Comparison of ENCODE assay signal across 13 cellular contexts in the genomic region with DNA sequence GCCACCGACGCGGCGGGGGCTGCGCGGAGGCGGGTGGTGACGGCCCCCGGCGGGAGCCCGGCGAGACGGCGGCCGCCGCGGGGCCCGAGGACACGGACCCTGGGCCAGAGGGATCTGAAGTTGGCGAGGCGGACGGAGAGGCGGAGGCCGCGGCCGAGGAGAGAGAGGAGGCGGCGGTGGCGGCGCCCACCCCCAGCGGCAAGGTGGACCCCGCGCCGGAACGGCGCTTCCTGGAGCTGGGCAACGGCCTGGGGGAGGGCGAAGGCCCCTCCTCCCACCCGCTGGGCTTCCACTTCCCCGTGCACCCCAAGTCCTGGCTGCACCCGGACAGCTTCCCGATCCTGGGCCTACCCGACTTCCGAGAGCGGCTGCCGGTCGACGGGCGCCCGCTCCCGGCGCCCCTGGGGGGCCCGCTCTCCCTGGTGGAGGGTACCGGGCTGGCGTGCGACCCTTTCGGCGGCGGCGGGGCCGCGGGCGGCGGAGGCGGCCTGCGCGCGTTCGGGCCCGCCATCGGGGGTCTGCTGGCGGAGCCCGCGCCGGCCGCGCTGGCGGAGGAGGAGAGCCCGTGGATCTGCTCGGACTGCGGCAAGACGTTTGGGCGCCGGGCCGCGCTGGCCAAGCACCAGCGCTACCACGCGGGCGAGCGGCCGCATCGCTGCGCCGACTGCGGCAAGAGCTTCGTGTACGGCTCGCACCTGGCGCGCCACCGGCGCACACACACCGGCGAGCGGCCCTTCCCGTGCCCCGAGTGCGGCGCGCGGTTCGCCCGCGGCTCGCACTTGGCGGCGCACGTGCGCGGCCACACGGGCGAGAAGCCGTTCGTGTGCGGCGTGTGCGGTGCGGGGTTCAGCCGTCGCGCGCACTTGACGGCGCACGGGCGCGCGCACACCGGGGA. TPM values are rescaled to one million over a fixed set of nuclear protein-coding genes. Genes with fewer than 3 reads are reported as not detected.
DNase-seq lines count a peak whose midpoint lies in the region; ATAC-seq and TF ChIP-seq lines count a peak whose summit lies in the region.
"Had no signal": no experiment of that assay in that cellular context is flagged by ENCODE, and none has a peak within 500 bp of the region (broad histone marks: within the 10 kb centered on the region; RNA-seq: fewer than 3 reads in every experiment).

No MANE protein-coding gene starts in this region.

- no peaks in the 10 kb centered on the region for H3K27me3 ChIP-seq in osteoblast (ENCODE audit: insufficient read depth, low read length)

- H3K27me3 Mint-ChIP-seq in stimulated activated naive CD8-positive, alpha-beta T cell treated with anti-CD3 and anti-CD28 coated beads, Interleukin-15, amount 100 ng/mL, for 72 hours = no peaks in the 10 kb centered on the region
- no peaks in the 10 kb centered on the region for H3K27me3 Mint-ChIP-seq in WTC11 (ENCODE audit: low read depth)

- POLR2A ChIA-PET in WTC11 (lab: Charles Lee) = interaction anchor here (0.6 kb wide), 1 partner anchor 994 kb away, joined by 7 read pairs; no protein-coding TSS in a partner anchor

- no peak for DNase-seq in stimulated activated naive CD8-positive, alpha-beta T cell treated with anti-CD3 and anti-CD28 coated beads, Interleukin-15, amount 100 ng/mL, for 72 hours
- DNase-seq in stimulated activated naive CD8-positive, alpha-beta T cell treated with anti-CD3 and anti-CD28 coated beads, Interleukin-15, Interleukin-2, amounts not matched to agents 100 U/mL and 50 U/mL, for 24 hours = no peak
- DNase-seq in WTC11 (ENCODE audit: low spot score) (peak; percentile 8), osteoblast (ENCODE audit: insufficient read length, low spot score, missing footprints) (peak; percentile 88), Ammon's horn (ENCODE audit: low spot score) (no peak), kidney glomerular epithelial cell (lab: John Stamatoyannopoulos, UW) (no peak)
- DNase-seq in stimulated activated CD4-positive, alpha-beta T cell treated with anti-CD3 and anti-CD28 coated beads, Interleukin-4, amount 100 ng/mL, for 4 hours = no peak
- DNase-seq: ACHN, NCI-H1436 treated with DMSO at 0.1 percent for 48 hours, NCI-H2081, NCI-H510A treated with DMSO at 0.1 percent for 48 hours, SIG-M5 had no signal

- H3K4me3 ChIP-seq in osteoblast (ENCODE audit: insufficient read depth, low read length) = no peak overlapping the region

- H3K9me3 ChIP-seq in osteoblast (ENCODE audit: low read depth, low read length) = no peaks in the 10 kb centered on the region

- no peaks in the 10 kb centered on the region for H3K79me2 ChIP-seq in osteoblast (ENCODE audit: insufficient read depth, low read length)

- no peak overlapping the region for H2AFZ ChIP-seq in osteoblast (ENCODE audit: low read length)

- CTCF ChIA-PET in WTC11 (lab: Charles Lee) = no interaction called here

- H3K36me3 ChIP-seq in osteoblast (ENCODE audit: insufficient read depth, low read length) = peaks cover 14% of the 10 kb centered on the region

- H3K4me2 ChIP-seq in osteoblast (ENCODE audit: insufficient read depth, low read length) = no peak overlapping the region

- peaks cover 7% of the 10 kb centered on the region for H3K4me1 Mint-ChIP-seq in stimulated activated naive CD8-positive, alpha-beta T cell treated with anti-CD3 and anti-CD28 coated beads, Interleukin-15, amount 100 ng/mL, for 72 hours
- H3K4me1 Mint-ChIP-seq in WTC11 = peaks cover 3% of the 10 kb centered on the region; the same call in 1 of the 2 replicates

- peak; percentile 51 for ATAC-seq in stimulated activated naive CD8-positive, alpha-beta T cell treated with anti-CD3 and anti-CD28 coated beads, Interleukin-15, amount 100 ng/mL, for 72 hours
- no peak for ATAC-seq in stimulated activated naive CD8-positive, alpha-beta T cell treated with anti-CD3 and anti-CD28 coated beads, Interleukin-15, Interleukin-2, amounts not matched to agents 100 U/mL and 50 U/mL, for 24 hours
- no peak for ATAC-seq in WTC11
- ATAC-seq: HCT116 had no signal

- H3K4me3 Mint-ChIP-seq in stimulated activated naive CD8-positive, alpha-beta T cell treated with anti-CD3 and anti-CD28 coated beads, Interleukin-15, amount 100 ng/mL, for 72 hours = no peak overlapping the region
- no peak overlapping the region for H3K4me3 Mint-ChIP-seq in WTC11

- TF ChIP-seq CTCF in WTC11 (IDR thresholded peaks at IDR 0.05) = no peak
- TF ChIP-seq CTCF in osteoblast (IDR thresholded peaks at IDR 0.05; ENCODE audit: extremely low read depth, low read depth, low read length) = no peak

- H3K4me1 ChIP-seq in osteoblast (ENCODE audit: insufficient read depth, low read length) = no peaks in the 10 kb centered on the region

- no peak overlapping the region for H3K27ac ChIP-seq in osteoblast (ENCODE audit: low read depth, low read length)

- no peak overlapping the region for H3K27ac Mint-ChIP-seq in stimulated activated naive CD8-positive, alpha-beta T cell treated with anti-CD3 and anti-CD28 coated beads, Interleukin-15, amount 100 ng/mL, for 72 hours
- no peak overlapping the region for H3K27ac Mint-ChIP-seq in WTC11

- H3K36me3 Mint-ChIP-seq in WTC11 = peaks cover 8% of the 10 kb centered on the region

- H3K9me3 Mint-ChIP-seq in stimulated activated naive CD8-positive, alpha-beta T cell treated with anti-CD3 and anti-CD28 coated beads, Interleukin-15, amount 100 ng/mL, for 72 hours = peaks cover 0 to 9% of the 10 kb centered on the region in 2 donors
- H3K9me3 Mint-ChIP-seq in WTC11 = no peaks in the 10 kb centered on the region

- peaks cover 22% of the 10 kb centered on the region for H4K20me1 ChIP-seq in osteoblast (ENCODE audit: insufficient read depth, low read length)

TF ChIP-seq in WTC11, 78 proteins besides CTCF, POLR2A, EP300 and RAD21:
- TF ChIP-seq, protein P1, sequence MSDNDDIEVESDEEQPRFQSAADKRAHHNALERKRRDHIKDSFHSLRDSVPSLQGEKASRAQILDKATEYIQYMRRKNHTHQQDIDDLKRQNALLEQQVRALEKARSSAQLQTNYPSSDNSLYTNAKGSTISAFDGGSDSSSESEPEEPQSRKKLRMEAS (CRISPR knock-in tag; IDR thresholded peaks at IDR 0.05) = no peak
- no peak for TF ChIP-seq GABPB1 (CRISPR knock-in tag; IDR thresholded peaks at IDR 0.05)
- TF ChIP-seq NFATC4 (CRISPR knock-in tag; IDR thresholded peaks at IDR 0.05) = no peak
- TF ChIP-seq MXD4 (CRISPR knock-in tag; IDR thresholded peaks at IDR 0.05; ENCODE audit: borderline replicate concordance) = no peak

RNA-seq across cellular contexts. Expression of a gene that starts 16.2 kb away (rescaled TPM):
- total RNA-seq in WTC11 (2021) (15.1 to 19.9 TPM (median 18.8 TPM) in 3 replicates), osteoblast (12.4 and 14.1 TPM in 2 replicates)

RNA-seq across cellular contexts. Expression of a gene that starts 37.9 kb away (rescaled TPM):
- 7.7 to 8.0 TPM (median 8.0 TPM) in 3 replicates for total RNA-seq in WTC11 (2021)
- under 0.01 TPM in 2 replicates for total RNA-seq in osteoblast

RNA-seq across cellular contexts. Expression of a gene that starts 53.4 kb away (rescaled TPM):
- total RNA-seq in WTC11 (2021) (19.9 to 21.6 TPM (median 20.9 TPM) in 3 replicates), osteoblast (20.9 and 22.8 TPM in 2 replicates)

Comparison
In these comparisons a context has a peak if more than half of its experiments do, and no peak if none do; other contexts are left out.
1. DNase-seq: peak in WTC11 (single experiment) and osteoblast (single experiment); none in stimulated activated naive CD8-positive, alpha-beta T cell treated with anti-CD3 and anti-CD28 coated beads, Interleukin-15, amount 100 ng/mL, for 72 hours (0 of 2), stimulated activated naive CD8-positive, alpha-beta T cell treated with anti-CD3 and anti-CD28 coated beads, Interleukin-15, Interleukin-2, amounts not matched to agents 100 U/mL and 50 U/mL, for 24 hours (single experiment), stimulated activated CD4-positive, alpha-beta T cell treated with anti-CD3 and anti-CD28 coated beads, Interleukin-4, amount 100 ng/mL, for 4 hours (0 of 2), Ammon's horn (single experiment) and kidney glomerular epithelial cell (single experiment).